Comparison of ENCODE assay signal across 18 cellular contexts in genomic region chr17:45342871-45343526, GRCh38.
"Had no signal": no experiment of that assay in that cellular context is flagged by ENCODE, and none has a peak within 500 bp of the region (broad histone marks: within the 10 kb centered on the region; RNA-seq: fewer than 3 reads in every experiment).

No MANE protein-coding gene starts in this region.

- H3K27me3 ChIP-seq: brain microvascular endothelial cell, colonic mucosa, neural progenitor cell, right atrium auricular region had no signal

- H3K27ac ChIP-seq: brain microvascular endothelial cell, colonic mucosa, neural progenitor cell, prostate gland, right atrium auricular region, thoracic aorta, WERI-Rb-1 had no signal

- DNase-seq: activated CD4-positive, alpha-beta memory T cell treated with anti-CD3 and anti-CD28 coated beads for 36 hours; activated CD4-positive, alpha-beta T cell treated with anti-CD3 and anti-CD28 coated beads for 4 hours; activated naive CD4-positive, alpha-beta T cell treated with anti-CD3 and anti-CD28 coated beads, Interleukin-2, amount 50 U/mL, for 16 hours; activated T-cell treated with anti-CD3 and anti-CD28 coated beads, Interleukin-2, amount 50 U/mL, for 4 hours; aorta; brain microvascular endothelial cell; colonic mucosa; erythroblast; hypothalamus; kidney; small intestine; stimulated activated CD4-positive, alpha-beta T cell treated with anti-CD3 and anti-CD28 coated beads, Interleukin-4, amount 100 ng/mL, for 4 hours; WERI-Rb-1 had no signal

- H3K4me3 ChIP-seq: colonic mucosa, lung, neural progenitor cell, prostate gland, right atrium auricular region, thoracic aorta had no signal

- H3K4me1 ChIP-seq: colonic mucosa, prostate gland had no signal

- H3K9ac ChIP-seq: neural progenitor cell had no signal

- H3K9me3 ChIP-seq: colonic mucosa, prostate gland, right atrium auricular region, thoracic aorta had no signal

- H3K36me3 ChIP-seq: brain microvascular endothelial cell, colonic mucosa, neural progenitor cell, prostate gland, right atrium auricular region, thoracic aorta, WERI-Rb-1 had no signal
